15 cellular contexts compared by ENCODE assay signal in genomic region chr12:91335724-91336123, GRCh38.
"Had no signal": no experiment of that assay in that cellular context is flagged by ENCODE, and none has a peak within 500 bp of the region (broad histone marks: within the 10 kb centered on the region; RNA-seq: fewer than 3 reads in every experiment).

No MANE protein-coding gene starts in this region.

- H3K27ac ChIP-seq: ascending aorta, cardiac muscle cell, parathyroid adenoma, spleen had no signal

- H3K4me3 Mint-ChIP-seq: activated CD8-positive, alpha-beta memory T cell treated with anti-CD3 and anti-CD28 coated beads, Interleukin-2, amount 10 ng/mL, durations not matched to agents 7 days and 5 days; activated naive CD8-positive, alpha-beta T cell treated with anti-CD3 and anti-CD28 coated beads, Interleukin-2, amount 10 ng/mL, durations not matched to agents 7 days and 5 days; activated T-cell treated with anti-CD3 and anti-CD28 coated beads, Interleukin-2, amount 50 U/mL, for 72 hours had no signal

- H3K4me3 ChIP-seq: ascending aorta, cardiac muscle cell, spleen had no signal

- H3K36me3 ChIP-seq: ascending aorta, cardiac muscle cell, spleen had no signal

- H2AFZ ChIP-seq: parathyroid adenoma had no signal

- H3K27ac Mint-ChIP-seq: activated CD8-positive, alpha-beta memory T cell treated with anti-CD3 and anti-CD28 coated beads, Interleukin-2, amount 10 ng/mL, durations not matched to agents 7 days and 5 days; activated naive CD8-positive, alpha-beta T cell treated with anti-CD3 and anti-CD28 coated beads, Interleukin-2, amount 10 ng/mL, durations not matched to agents 7 days and 5 days; activated T-cell treated with anti-CD3 and anti-CD28 coated beads, Interleukin-2, amount 50 U/mL, for 72 hours had no signal

- H3K36me3 Mint-ChIP-seq: activated CD8-positive, alpha-beta memory T cell treated with anti-CD3 and anti-CD28 coated beads, Interleukin-2, amount 10 ng/mL, durations not matched to agents 7 days and 5 days; activated naive CD8-positive, alpha-beta T cell treated with anti-CD3 and anti-CD28 coated beads, Interleukin-2, amount 10 ng/mL, durations not matched to agents 7 days and 5 days had no signal

- H3K79me2 ChIP-seq: parathyroid adenoma had no signal

- H3K9me3 ChIP-seq: ascending aorta, spleen had no signal

- ATAC-seq: activated CD8-positive, alpha-beta memory T cell treated with anti-CD3 and anti-CD28 coated beads, Interleukin-2, amount 10 ng/mL, durations not matched to agents 7 days and 5 days; activated T-cell treated with anti-CD3 and anti-CD28 coated beads, Interleukin-2, amount 50 U/mL, for 72 hours had no signal

- DNase-seq: activated CD4-positive, alpha-beta T cell treated with anti-CD3 and anti-CD28 coated beads for 1 hour; activated CD4-positive, alpha-beta T cell treated with anti-CD3 and anti-CD28 coated beads, Interleukin-2, amount 50 U/mL, for 48 hours; activated CD8-positive, alpha-beta memory T cell treated with anti-CD3 and anti-CD28 coated beads, Interleukin-2, amount 10 ng/mL, durations not matched to agents 7 days and 5 days; activated naive CD8-positive, alpha-beta T cell treated with anti-CD3 and anti-CD28 coated beads, Interleukin-2, amount 10 ng/mL, durations not matched to agents 7 days and 5 days; activated T-cell treated with anti-CD3 and anti-CD28 coated beads, Interleukin-2, amount 50 U/mL, for 72 hours; effector CD8-positive, alpha-beta T cell; retina; spleen; stimulated activated CD4-positive, alpha-beta T cell treated with anti-CD3 and anti-CD28 coated beads, Interleukin-2, amount 100 ng/mL, for 24 hours; stimulated activated naive CD4-positive, alpha-beta T cell; T-helper 9 cell; trophoblast cell had no signal

- H3K9ac ChIP-seq: parathyroid adenoma had no signal

- H3K4me1 ChIP-seq: ascending aorta, parathyroid adenoma, spleen had no signal

- H3K4me1 Mint-ChIP-seq: activated CD8-positive, alpha-beta memory T cell treated with anti-CD3 and anti-CD28 coated beads, Interleukin-2, amount 10 ng/mL, durations not matched to agents 7 days and 5 days; activated naive CD8-positive, alpha-beta T cell treated with anti-CD3 and anti-CD28 coated beads, Interleukin-2, amount 10 ng/mL, durations not matched to agents 7 days and 5 days had no signal

- H3K27me3 ChIP-seq: ascending aorta, cardiac muscle cell, spleen had no signal

- H3K9me3 Mint-ChIP-seq: activated naive CD8-positive, alpha-beta T cell treated with anti-CD3 and anti-CD28 coated beads, Interleukin-2, amount 10 ng/mL, durations not matched to agents 7 days and 5 days; activated T-cell treated with anti-CD3 and anti-CD28 coated beads, Interleukin-2, amount 50 U/mL, for 72 hours had no signal
